8 cellular contexts compared by ENCODE assay signal in genomic region chr21:44337941-44338895, GRCh38. TPM values are rescaled to one million over a fixed set of nuclear protein-coding genes. Genes with fewer than 3 reads are reported as not detected.
DNase-seq lines count a peak whose midpoint lies in the region; ATAC-seq and TF ChIP-seq lines count a peak whose summit lies in the region.

No MANE protein-coding gene starts in this region.

- H3K9me3 ChIP-seq in left ventricle myocardium inferior (replicated peaks) (no peaks in the 10 kb centered on the region), trophoblast cell (ENCODE audit: insufficient read depth, low read depth, low read length) (no peaks in the 10 kb centered on the region)

- peaks cover 17% of the 10 kb centered on the region for H3K36me3 ChIP-seq in left ventricle myocardium inferior
- H3K36me3 ChIP-seq in trophoblast cell (ENCODE audit: control insufficient read depth in 1 of 2, insufficient read depth in 2 of 2, low read length in 2 of 2), result peaks cover 8 to 11% of the 10 kb centered on the region in 2 experiments

- H3K4ac ChIP-seq in trophoblast cell (ENCODE audit: low read depth, low read length), result no peak overlapping the region

- TF ChIP-seq CTCF in astrocyte of the cerebellum (IDR thresholded peaks at IDR 0.05; ENCODE audit: low read depth, low read length, missing control alignments), result peak; percentile 50
- TF ChIP-seq CTCF in left ventricle myocardium inferior (IDR thresholded peaks at IDR 0.05; ENCODE audit: borderline replicate concordance), result peak; percentile 57

- H3K9ac ChIP-seq in trophoblast cell (ENCODE audit: low read length), result no peak overlapping the region

- no peak overlapping the region for H2BK12ac ChIP-seq in trophoblast cell (ENCODE audit: low read length)

- H3K79me2 ChIP-seq in trophoblast cell (ENCODE audit: control insufficient read depth, insufficient read depth, low read length, poor library complexity), result peaks cover 5% of the 10 kb centered on the region

- ATAC-seq in HG03457 (IDR thresholded peaks at IDR 0.05; ENCODE audit: unreplicated experiment) (no peak), GM21526 (IDR thresholded peaks at IDR 0.05; ENCODE audit: low FRiP score, unreplicated experiment) (no peak)

- peak overlapping the region; percentile 40 for H4K12ac ChIP-seq in trophoblast cell (ENCODE audit: low read depth, low read length)

- H3K14ac ChIP-seq in trophoblast cell (ENCODE audit: low read length), result no peak overlapping the region

- H3K27ac ChIP-seq in left ventricle myocardium inferior (replicated peaks), result peak overlapping the region; percentile 94
- peak overlapping the region; percentile 1 for H3K27ac ChIP-seq in trophoblast cell (ENCODE audit: low read depth, low read length)

- peaks cover 22% of the 10 kb centered on the region for H3K4me1 ChIP-seq in left ventricle myocardium inferior
- peaks cover 4 to 9% of the 10 kb centered on the region in 2 experiments for H3K4me1 ChIP-seq in trophoblast cell (ENCODE audit: control insufficient read depth in 1 of 2, insufficient read depth in 2 of 2, low read length in 2 of 2)

- H4K8ac ChIP-seq in trophoblast cell (ENCODE audit: low read depth, low read length), result peak overlapping the region; percentile 8

- no CpG with 5 or more reads among the region's 47 CpGs for WGBS in trophoblast cell (ENCODE audit: extremely low coverage, insufficient coverage, insufficient read length)

- H3K27me3 ChIP-seq in left ventricle myocardium inferior (ENCODE audit: low read depth) (no peaks in the 10 kb centered on the region), trophoblast cell (ENCODE audit: insufficient read depth, low read length) (no peaks in the 10 kb centered on the region)

- no peak overlapping the region for H3K18ac ChIP-seq in trophoblast cell (ENCODE audit: low read length)

- no peak overlapping the region for H2BK120ac ChIP-seq in trophoblast cell (ENCODE audit: insufficient read depth, low read length, poor library complexity)

- H2BK5ac ChIP-seq in trophoblast cell (ENCODE audit: low read depth, low read length, poor library complexity), result no peak overlapping the region

- no peak overlapping the region for H4K91ac ChIP-seq in trophoblast cell (ENCODE audit: low read depth, low read length)

- H3K79me1 ChIP-seq in trophoblast cell (ENCODE audit: low read length), result peaks cover 8% of the 10 kb centered on the region

- no peak overlapping the region for H2AK5ac ChIP-seq in trophoblast cell (ENCODE audit: low read length)

- H3K23ac ChIP-seq in trophoblast cell (ENCODE audit: low read length), result no peak overlapping the region

- peak overlapping the region; percentile 80 for H3K4me2 ChIP-seq in trophoblast cell (ENCODE audit: low read length)

- H3K4me3 ChIP-seq in astrocyte of the cerebellum (ENCODE audit: low read depth, low read length), result peak overlapping the region; percentile 46
- peak overlapping the region; percentile 74 for H3K4me3 ChIP-seq in left ventricle myocardium inferior
- peak overlapping the region; percentile 69 for H3K4me3 ChIP-seq in trophoblast cell (ENCODE audit: low read depth, low read length)

- DNase-seq in C1 segment of cervical spinal cord (lab: John Stamatoyannopoulos, UW), result peak in 11 of 14 donors; percentile 46 to 82 (median 63)
- peak; percentile 24 for DNase-seq in HCEC 1CT
- DNase-seq in NOMO-1 treated with DMSO at 0.1 percent for 48 hours (lab: John Stamatoyannopoulos, UW; ENCODE audit: unreplicated experiment), result peak; percentile 18
- peak; percentile 8 for DNase-seq in astrocyte of the cerebellum (ENCODE audit: low read depth)
- peak; percentile 61 for DNase-seq in left ventricle myocardium inferior
- DNase-seq in trophoblast cell, result peak; percentile 35 to 54

- intact Hi-C loops in left ventricle myocardium inferior (cut with micrococcal nuclease), result no loop called here

- in situ Hi-C loops in astrocyte of the cerebellum (cut with HindIII; ENCODE audit: low sequenced_read_pairs), result no loop called here

- H2AFZ ChIP-seq in trophoblast cell (ENCODE audit: insufficient read depth, low read length, poor library complexity), result no peak overlapping the region

RNA-seq across cellular contexts. Expression of gene CFAP410, which starts 1.0 kb away (rescaled TPM):
- 12.0 TPM for total RNA-seq in left ventricle myocardium inferior
- 8.3 and 10.1 TPM in 2 replicates for polyA plus RNA-seq in trophoblast cell (2013)

RNA-seq across cellular contexts. Expression of gene TRPM2, which starts 15.2 kb away (rescaled TPM):
- 1.8 TPM for total RNA-seq in left ventricle myocardium inferior
- 0.01 and 0.03 TPM in 2 replicates for polyA plus RNA-seq in trophoblast cell (2013)

RNA-seq across cellular contexts. Expression of gene PFKL, which starts 38.4 kb away (rescaled TPM):
- 47.7 TPM for total RNA-seq in left ventricle myocardium inferior
- polyA plus RNA-seq in trophoblast cell (2013), result 82.7 and 83.7 TPM in 2 replicates

RNA-seq across cellular contexts. Expression of gene AIRE, which starts 52.5 kb away (rescaled TPM):
- total RNA-seq in left ventricle myocardium inferior, result not detected
- 0.18 and 0.21 TPM in 2 replicates for polyA plus RNA-seq in trophoblast cell (2013)

Comparison
In these comparisons a context has a peak if more than half of its experiments do, and no peak if none do; other contexts are left out.
1. DNase-seq: peak in every context shown above with its lines; median percentile 63 in C1 segment of cervical spinal cord; 61 in left ventricle myocardium inferior; 44 in trophoblast cell; 24 in HCEC 1CT; 18 in NOMO-1 treated with DMSO at 0.1 percent for 48 hours; 8 in astrocyte of the cerebellum.